ENCODE assay signal across 1 cellular context in genomic region chr3:43894176-43895049, GRCh38.
TF ChIP-seq lines count a peak whose summit lies in the region.

No MANE protein-coding gene starts in this region.

TF ChIP-seq in HEK293, 187 proteins besides CTCF, POLR2A, EP300 and RAD21 (continued from another document and continues in another):
- TF ChIP-seq ZNF777 (tag by site-specific recombination; IDR thresholded peaks at IDR 0.05; ENCODE audit: borderline replicate concordance): no peak
- TF ChIP-seq ZNF704 (tag by site-specific recombination; IDR thresholded peaks at IDR 0.05): no peak
- no peak for TF ChIP-seq ZNF18 (tag by site-specific recombination; IDR thresholded peaks at IDR 0.05)
- no peak for TF ChIP-seq ZBTB21 (tag by site-specific recombination; IDR thresholded peaks at IDR 0.05)
- TF ChIP-seq, protein P1, sequence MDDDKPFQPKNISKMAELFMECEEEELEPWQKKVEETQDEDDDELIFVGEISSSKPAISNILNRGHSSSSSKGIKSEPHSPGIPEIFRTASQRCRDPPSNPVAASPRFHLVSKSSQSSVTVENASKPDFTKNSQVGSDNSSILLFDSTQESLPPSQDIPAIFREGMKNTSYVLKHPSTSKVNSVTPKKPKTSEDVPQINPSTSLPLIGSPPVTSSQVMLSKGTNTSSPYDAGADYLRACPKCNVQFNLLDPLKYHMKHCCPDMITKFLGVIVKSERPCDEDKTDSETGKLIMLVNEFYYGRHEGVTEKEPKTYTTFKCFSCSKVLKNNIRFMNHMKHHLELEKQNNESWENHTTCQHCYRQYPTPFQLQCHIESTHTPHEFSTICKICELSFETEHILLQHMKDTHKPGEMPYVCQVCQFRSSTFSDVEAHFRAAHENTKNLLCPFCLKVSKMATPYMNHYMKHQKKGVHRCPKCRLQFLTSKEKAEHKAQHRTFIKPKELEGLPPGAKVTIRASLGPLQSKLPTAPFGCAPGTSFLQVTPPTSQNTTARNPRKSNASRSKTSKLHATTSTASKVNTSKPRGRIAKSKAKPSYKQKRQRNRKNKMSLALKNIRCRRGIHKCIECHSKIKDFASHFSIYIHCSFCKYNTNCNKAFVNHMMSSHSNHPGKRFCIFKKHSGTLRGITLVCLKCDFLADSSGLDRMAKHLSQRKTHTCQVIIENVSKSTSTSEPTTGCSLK (tag by site-specific recombination; IDR thresholded peaks at IDR 0.05): no peak
- no peak for TF ChIP-seq ZNF354C (tag by site-specific recombination; IDR thresholded peaks at IDR 0.05; ENCODE audit: borderline replicate concordance, low read depth)
- TF ChIP-seq ZNF302 (tag by site-specific recombination; IDR thresholded peaks at IDR 0.05; ENCODE audit: low read depth): no peak
- TF ChIP-seq ZBTB20 (tag by site-specific recombination; IDR thresholded peaks at IDR 0.05): peak; percentile 63
- TF ChIP-seq FEZF1 (tag by site-specific recombination; IDR thresholded peaks at IDR 0.05): no peak
- no peak for TF ChIP-seq ZNF426 (tag by site-specific recombination; IDR thresholded peaks at IDR 0.05)
- TF ChIP-seq ZNF140 (tag by site-specific recombination; IDR thresholded peaks at IDR 0.05): no peak
- TF ChIP-seq ZSCAN4 (tag by site-specific recombination; IDR thresholded peaks at IDR 0.05): no peak
- TF ChIP-seq ZNF600 (tag by site-specific recombination; IDR thresholded peaks at IDR 0.05): 0 out of 2 replicates have a peak, but pooled peaks have one; percentile 41
- TF ChIP-seq SP7 (tag by site-specific recombination; IDR thresholded peaks at IDR 0.05): no peak
- no peak for TF ChIP-seq IKZF3 (tag by site-specific recombination; IDR thresholded peaks at IDR 0.05)
- TF ChIP-seq ZNF416 (tag by site-specific recombination; IDR thresholded peaks at IDR 0.05): no peak
- TF ChIP-seq ZSCAN16 (tag by site-specific recombination; IDR thresholded peaks at IDR 0.05): no peak
- no peak for TF ChIP-seq ZNF214 (tag by site-specific recombination; IDR thresholded peaks at IDR 0.05; ENCODE audit: borderline replicate concordance)
- no peak for TF ChIP-seq ZBTB17 (tag by site-specific recombination; IDR thresholded peaks at IDR 0.05)
- TF ChIP-seq ZNF404 (tag by site-specific recombination; IDR thresholded peaks at IDR 0.05): no peak
- TF ChIP-seq ZBTB6 (tag by site-specific recombination; IDR thresholded peaks at IDR 0.05): no peak
- TF ChIP-seq, protein P2, sequence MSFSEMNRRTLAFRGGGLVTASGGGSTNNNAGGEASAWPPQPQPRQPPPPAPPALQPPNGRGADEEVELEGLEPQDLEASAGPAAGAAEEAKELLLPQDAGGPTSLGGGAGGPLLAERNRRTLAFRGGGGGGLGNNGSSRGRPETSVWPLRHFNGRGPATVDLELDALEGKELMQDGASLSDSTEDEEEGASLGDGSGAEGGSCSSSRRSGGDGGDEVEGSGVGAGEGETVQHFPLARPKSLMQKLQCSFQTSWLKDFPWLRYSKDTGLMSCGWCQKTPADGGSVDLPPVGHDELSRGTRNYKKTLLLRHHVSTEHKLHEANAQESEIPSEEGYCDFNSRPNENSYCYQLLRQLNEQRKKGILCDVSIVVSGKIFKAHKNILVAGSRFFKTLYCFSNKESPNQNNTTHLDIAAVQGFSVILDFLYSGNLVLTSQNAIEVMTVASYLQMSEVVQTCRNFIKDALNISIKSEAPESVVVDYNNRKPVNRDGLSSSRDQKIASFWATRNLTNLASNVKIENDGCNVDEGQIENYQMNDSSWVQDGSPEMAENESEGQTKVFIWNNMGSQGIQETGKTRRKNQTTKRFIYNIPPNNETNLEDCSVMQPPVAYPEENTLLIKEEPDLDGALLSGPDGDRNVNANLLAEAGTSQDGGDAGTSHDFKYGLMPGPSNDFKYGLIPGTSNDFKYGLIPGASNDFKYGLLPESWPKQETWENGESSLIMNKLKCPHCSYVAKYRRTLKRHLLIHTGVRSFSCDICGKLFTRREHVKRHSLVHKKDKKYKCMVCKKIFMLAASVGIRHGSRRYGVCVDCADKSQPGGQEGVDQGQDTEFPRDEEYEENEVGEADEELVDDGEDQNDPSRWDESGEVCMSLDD (tag by site-specific recombination; IDR thresholded peaks at IDR 0.05): no peak
- TF ChIP-seq ZBTB48 (tag by site-specific recombination; IDR thresholded peaks at IDR 0.05): no peak
- TF ChIP-seq ZNF394 (tag by site-specific recombination; IDR thresholded peaks at IDR 0.05; ENCODE audit: borderline replicate concordance): no peak
- TF ChIP-seq MEIS1 (CRISPR knock-in tag; IDR thresholded peaks at IDR 0.05; ENCODE audit: borderline replicate concordance): no peak
- TF ChIP-seq GLI4 (tag by site-specific recombination; IDR thresholded peaks at IDR 0.05): no peak
- peak; percentile 30; the same call in 1 of the 2 replicates for TF ChIP-seq ZNF335 (tag by site-specific recombination; conservative IDR thresholded peaks at IDR 0.05)
- TF ChIP-seq, protein P3, sequence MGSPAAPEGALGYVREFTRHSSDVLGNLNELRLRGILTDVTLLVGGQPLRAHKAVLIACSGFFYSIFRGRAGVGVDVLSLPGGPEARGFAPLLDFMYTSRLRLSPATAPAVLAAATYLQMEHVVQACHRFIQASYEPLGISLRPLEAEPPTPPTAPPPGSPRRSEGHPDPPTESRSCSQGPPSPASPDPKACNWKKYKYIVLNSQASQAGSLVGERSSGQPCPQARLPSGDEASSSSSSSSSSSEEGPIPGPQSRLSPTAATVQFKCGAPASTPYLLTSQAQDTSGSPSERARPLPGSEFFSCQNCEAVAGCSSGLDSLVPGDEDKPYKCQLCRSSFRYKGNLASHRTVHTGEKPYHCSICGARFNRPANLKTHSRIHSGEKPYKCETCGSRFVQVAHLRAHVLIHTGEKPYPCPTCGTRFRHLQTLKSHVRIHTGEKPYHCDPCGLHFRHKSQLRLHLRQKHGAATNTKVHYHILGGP (tag by site-specific recombination; IDR thresholded peaks at IDR 0.05): no peak
- TF ChIP-seq ZNF221 (tag by site-specific recombination; IDR thresholded peaks at IDR 0.05; ENCODE audit: borderline replicate concordance): no peak
- TF ChIP-seq SALL2 (tag by site-specific recombination; IDR thresholded peaks at IDR 0.05; ENCODE audit: borderline replicate concordance): no peak
- no peak for TF ChIP-seq HOXD13 (CRISPR knock-in tag; IDR thresholded peaks at IDR 0.05; ENCODE audit: borderline replicate concordance)
- no peak for TF ChIP-seq ZNF664 (tag by site-specific recombination; IDR thresholded peaks at IDR 0.05)
- no peak for TF ChIP-seq ZNF701 (tag by site-specific recombination; IDR thresholded peaks at IDR 0.05)
- no peak for TF ChIP-seq YY2 (tag by site-specific recombination; IDR thresholded peaks at IDR 0.05)
- no peak for TF ChIP-seq ZNF677 (tag by site-specific recombination; IDR thresholded peaks at IDR 0.05)
- no peak for TF ChIP-seq ZNF121 (tag by site-specific recombination; IDR thresholded peaks at IDR 0.05)
- TF ChIP-seq, protein P4, sequence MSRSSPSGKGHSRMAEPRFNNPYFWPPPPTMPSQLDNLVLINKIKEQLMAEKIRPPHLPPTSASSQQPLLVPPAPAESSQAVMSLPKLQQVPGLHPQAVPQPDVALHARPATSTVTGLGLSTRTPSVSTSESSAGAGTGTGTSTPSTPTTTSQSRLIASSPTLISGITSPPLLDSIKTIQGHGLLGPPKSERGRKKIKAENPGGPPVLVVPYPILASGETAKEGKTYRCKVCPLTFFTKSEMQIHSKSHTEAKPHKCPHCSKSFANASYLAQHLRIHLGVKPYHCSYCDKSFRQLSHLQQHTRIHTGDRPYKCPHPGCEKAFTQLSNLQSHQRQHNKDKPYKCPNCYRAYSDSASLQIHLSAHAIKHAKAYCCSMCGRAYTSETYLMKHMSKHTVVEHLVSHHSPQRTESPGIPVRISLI (tag by site-specific recombination; IDR thresholded peaks at IDR 0.05): no peak
- TF ChIP-seq ZNF626 (tag by site-specific recombination; IDR thresholded peaks at IDR 0.05): no peak
- no peak for TF ChIP-seq ZNF350 (tag by site-specific recombination; IDR thresholded peaks at IDR 0.05)
- no peak for TF ChIP-seq ZNF24 (tag by site-specific recombination; IDR thresholded peaks at IDR 0.05)
- TF ChIP-seq, protein P5, sequence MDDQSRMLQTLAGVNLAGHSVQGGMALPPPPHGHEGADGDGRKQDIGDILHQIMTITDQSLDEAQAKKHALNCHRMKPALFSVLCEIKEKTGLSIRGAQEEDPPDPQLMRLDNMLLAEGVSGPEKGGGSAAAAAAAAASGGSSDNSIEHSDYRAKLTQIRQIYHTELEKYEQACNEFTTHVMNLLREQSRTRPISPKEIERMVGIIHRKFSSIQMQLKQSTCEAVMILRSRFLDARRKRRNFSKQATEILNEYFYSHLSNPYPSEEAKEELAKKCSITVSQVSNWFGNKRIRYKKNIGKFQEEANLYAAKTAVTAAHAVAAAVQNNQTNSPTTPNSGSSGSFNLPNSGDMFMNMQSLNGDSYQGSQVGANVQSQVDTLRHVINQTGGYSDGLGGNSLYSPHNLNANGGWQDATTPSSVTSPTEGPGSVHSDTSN (CRISPR knock-in tag; IDR thresholded peaks at IDR 0.05): no peak
- no peak for TF ChIP-seq HOXC10 (CRISPR knock-in tag; IDR thresholded peaks at IDR 0.05)
- no peak for TF ChIP-seq ZNF292 (tag by site-specific recombination; IDR thresholded peaks at IDR 0.05; ENCODE audit: borderline replicate concordance, low read depth)
- TF ChIP-seq ZNF660 (tag by site-specific recombination; IDR thresholded peaks at IDR 0.05): no peak
- no peak for TF ChIP-seq ZSCAN23 (tag by site-specific recombination; IDR thresholded peaks at IDR 0.05)
- TF ChIP-seq ZNF324 (tag by site-specific recombination; IDR thresholded peaks at IDR 0.05): no peak
- no peak for TF ChIP-seq PRDM4 (tag by site-specific recombination; IDR thresholded peaks at IDR 0.05)
- TF ChIP-seq, protein P6, sequence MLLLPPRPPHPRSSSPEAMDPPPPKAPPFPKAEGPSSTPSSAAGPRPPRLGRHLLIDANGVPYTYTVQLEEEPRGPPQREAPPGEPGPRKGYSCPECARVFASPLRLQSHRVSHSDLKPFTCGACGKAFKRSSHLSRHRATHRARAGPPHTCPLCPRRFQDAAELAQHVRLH (tag by site-specific recombination; IDR thresholded peaks at IDR 0.05): no peak
- TF ChIP-seq SETDB1 (IDR thresholded peaks at IDR 0.05; ENCODE audit: insufficient read length, low read length): no peak
